ENCODE assay signal across 14 cellular contexts in genomic region chr10:88889559-88890337, GRCh38. TPM values are rescaled to one million over a fixed set of nuclear protein-coding genes. Genes with fewer than 3 reads are reported as not detected.
A peak's percentile ranks its signal among the peaks of the same experiment; 100 is the strongest.
DNase-seq lines count a peak whose midpoint lies in the region; ATAC-seq, FAIRE-seq and TF ChIP-seq lines count a peak whose summit lies in the region.
"Had no signal": no experiment of that assay in that cellular context is flagged by ENCODE, and none has a peak within 500 bp of the region (broad histone marks: within the 10 kb centered on the region; RNA-seq: fewer than 3 reads in every experiment).

No MANE protein-coding gene starts in this region.

- H3K27ac ChIP-seq in fibroblast of lung (ENCODE audit: insufficient read depth, low read length) (no peak overlapping the region), body of pancreas (no peak overlapping the region), small intestine (ENCODE audit: low read depth in 1 of 2, low read length in 1 of 2) (no peak overlapping the region)
- H3K27ac ChIP-seq: prostate gland had no signal

- 42 to 44% methylated on average over 1 of the region's 1 CpG for WGBS in body of pancreas, 2 donors
- WGBS in small intestine, 3 donors = 73 to 80% (median 74%) methylated on average over 1 of the region's 1 CpG

- no peaks in the 10 kb centered on the region for H3K36me3 ChIP-seq in fibroblast of lung (ENCODE audit: control insufficient read depth, insufficient read depth, low read length)
- H3K36me3 ChIP-seq in body of pancreas (replicated peaks in 1 of 2; ENCODE audit: insufficient read depth in 1 of 2, low read depth in 2 of 2) = no peaks in the 10 kb centered on the region
- H3K36me3 ChIP-seq in small intestine (ENCODE audit: control insufficient read depth in 2 of 2, insufficient read depth in 2 of 2, low read length in 2 of 2) = no peaks in the 10 kb centered on the region
- H3K36me3 ChIP-seq: prostate gland had no signal

- no peak for FAIRE-seq in small intestine (lab: Jason Lieb, UNC)
- FAIRE-seq: frontal cortex, K562 had no signal

- H3K4me1 ChIP-seq in fibroblast of lung (ENCODE audit: control insufficient read depth, extremely low read depth, insufficient read depth, low read length) = peaks cover 49% of the 10 kb centered on the region
- H3K4me1 ChIP-seq in body of pancreas = no peaks in the 10 kb centered on the region
- peaks cover 2 to 24% of the 10 kb centered on the region in 2 donors for H3K4me1 ChIP-seq in small intestine (ENCODE audit: control insufficient read depth in 2 of 2, insufficient read depth in 1 of 2, low read depth in 1 of 2, low read length in 1 of 2)
- H3K4me1 ChIP-seq: prostate gland had no signal

- no peak overlapping the region for H2AFZ ChIP-seq in fibroblast of lung (ENCODE audit: low read length)

- ATAC-seq in GM18870 (IDR thresholded peaks at IDR 0.05; ENCODE audit: unreplicated experiment) = peak; percentile 70
- ATAC-seq in GM21529 (IDR thresholded peaks at IDR 0.05; ENCODE audit: unreplicated experiment) = peak; percentile 69
- ATAC-seq in HG03139 (IDR thresholded peaks at IDR 0.05; ENCODE audit: unreplicated experiment) = peak; percentile 60
- ATAC-seq in body of pancreas = no peak
- ATAC-seq: K562 had no signal

- no peak for DNase-seq in fibroblast of lung (ENCODE audit: low read depth in 2 of 2)
- no peak for DNase-seq in NCI-H510A treated with DMSO at 0.1 percent for 48 hours (lab: John Stamatoyannopoulos, UW)
- DNase-seq in body of pancreas = no peak
- no peak for DNase-seq in small intestine
- DNase-seq: activated CD4-positive, alpha-beta T cell treated with anti-CD3 and anti-CD28 coated beads for 1 hour; activated naive CD4-positive, alpha-beta T cell; NCI-H2081; SHP77 treated with DMSO at 0.1 percent for 48 hours had no signal

- no peak for TF ChIP-seq POLR2A in body of pancreas (IDR thresholded peaks at IDR 0.05)

- H3K4me3 ChIP-seq in fibroblast of lung (replicated peaks in 1 of 4; ENCODE audit: control extremely low read depth in 1 of 4, insufficient read depth in 1 of 4, low read depth in 3 of 4, low read length in 4 of 4) = no peak overlapping the region
- H3K4me3 ChIP-seq in body of pancreas = no peak overlapping the region
- no peak overlapping the region for H3K4me3 ChIP-seq in small intestine (ENCODE audit: low read depth in 1 of 2, low read length in 2 of 2)
- H3K4me3 ChIP-seq: K562, prostate gland had no signal

- peaks cover 87% of the 10 kb centered on the region for H3K79me2 ChIP-seq in fibroblast of lung (ENCODE audit: control insufficient read depth, insufficient read depth, low read length)

- peak overlapping the region; percentile 0 for H3K4me2 ChIP-seq in fibroblast of lung (ENCODE audit: extremely low read depth, insufficient read depth, low read length)

- H3K9ac ChIP-seq in fibroblast of lung (ENCODE audit: insufficient read depth, low read length) = no peak overlapping the region

- H3K9me3 ChIP-seq in fibroblast of lung (ENCODE audit: control insufficient read depth, insufficient read depth, low read depth, low read length) (no peaks in the 10 kb centered on the region), body of pancreas (no peaks in the 10 kb centered on the region), small intestine (ENCODE audit: control insufficient read depth, low read depth) (no peaks in the 10 kb centered on the region)
- H3K9me3 ChIP-seq: prostate gland had no signal

- no peaks in the 10 kb centered on the region for H4K20me1 ChIP-seq in fibroblast of lung (ENCODE audit: control insufficient read depth, extremely low read depth, insufficient read depth, low read length)

- no peak for TF ChIP-seq CTCF in fibroblast of lung (conservative IDR thresholded peaks at IDR 0.05 in 1 of 2, IDR thresholded peaks at IDR 0.05 in 1 of 2; ENCODE audit: low read depth in 1 of 2, low read length in 2 of 2)
- TF ChIP-seq CTCF in body of pancreas (IDR thresholded peaks at IDR 0.05) = no peak

- intact Hi-C loops in body of pancreas (cut with DNase I) = no loop called here

- H3K27me3 ChIP-seq in fibroblast of lung (ENCODE audit: control insufficient read depth, insufficient read depth, low read length) (no peaks in the 10 kb centered on the region), body of pancreas (no peaks in the 10 kb centered on the region), small intestine (ENCODE audit: control insufficient read depth in 2 of 2, insufficient read depth in 2 of 2, low read length in 2 of 2) (no peaks in the 10 kb centered on the region)

RNA-seq across cellular contexts. Expression of gene STAMBPL1, which starts 9.7 kb away (rescaled TPM):
- total RNA-seq in fibroblast of lung = 41.3 and 45.6 TPM in 2 replicates
- polyA plus RNA-seq in fibroblast of lung = 37.1 and 72.5 TPM in 2 replicates
- 25.9 and 44.6 TPM in 2 replicates for polyA plus RNA-seq in fibroblast of lung (2012)
- polyA minus RNA-seq in fibroblast of lung (ENCODE audit: low replicate concordance) = 2.3 and 8.1 TPM in 2 replicates
- total RNA-seq in body of pancreas = 10 to 100 TPM; 10.1 to 26.7 TPM
- polyA plus RNA-seq in small intestine = 10 to 100 TPM in 1 of 3 donors, 1 to 10 TPM in 2; 2.9 to 10.1 (median 8.6) TPM
- polyA plus RNA-seq: K562 had no signal

RNA-seq across cellular contexts. Expression of gene ANKRD22, which starts 38.1 kb away (rescaled TPM):
- total RNA-seq in fibroblast of lung (under 0.01 and 0.17 TPM in 2 replicates), body of pancreas (10 to 100 TPM in 1 of 2 donors, 1 to 10 TPM in 1; 5.9 to 13.5 TPM)
- polyA plus RNA-seq in fibroblast of lung (not detected in 2 replicates), small intestine (1 to 10 TPM in 2 of 3 donors, under 1 TPM in 1; 0.81 to 8.5 (median 2.5) TPM)
- polyA plus RNA-seq in fibroblast of lung (2012) = not detected in 2 replicates
- not detected in 2 replicates for polyA minus RNA-seq in fibroblast of lung (ENCODE audit: low replicate concordance)
- total RNA-seq: K562 had no signal
- polyA plus RNA-seq: K562 had no signal
